ENCODE assay signal across 8 cellular contexts in the genomic region with DNA sequence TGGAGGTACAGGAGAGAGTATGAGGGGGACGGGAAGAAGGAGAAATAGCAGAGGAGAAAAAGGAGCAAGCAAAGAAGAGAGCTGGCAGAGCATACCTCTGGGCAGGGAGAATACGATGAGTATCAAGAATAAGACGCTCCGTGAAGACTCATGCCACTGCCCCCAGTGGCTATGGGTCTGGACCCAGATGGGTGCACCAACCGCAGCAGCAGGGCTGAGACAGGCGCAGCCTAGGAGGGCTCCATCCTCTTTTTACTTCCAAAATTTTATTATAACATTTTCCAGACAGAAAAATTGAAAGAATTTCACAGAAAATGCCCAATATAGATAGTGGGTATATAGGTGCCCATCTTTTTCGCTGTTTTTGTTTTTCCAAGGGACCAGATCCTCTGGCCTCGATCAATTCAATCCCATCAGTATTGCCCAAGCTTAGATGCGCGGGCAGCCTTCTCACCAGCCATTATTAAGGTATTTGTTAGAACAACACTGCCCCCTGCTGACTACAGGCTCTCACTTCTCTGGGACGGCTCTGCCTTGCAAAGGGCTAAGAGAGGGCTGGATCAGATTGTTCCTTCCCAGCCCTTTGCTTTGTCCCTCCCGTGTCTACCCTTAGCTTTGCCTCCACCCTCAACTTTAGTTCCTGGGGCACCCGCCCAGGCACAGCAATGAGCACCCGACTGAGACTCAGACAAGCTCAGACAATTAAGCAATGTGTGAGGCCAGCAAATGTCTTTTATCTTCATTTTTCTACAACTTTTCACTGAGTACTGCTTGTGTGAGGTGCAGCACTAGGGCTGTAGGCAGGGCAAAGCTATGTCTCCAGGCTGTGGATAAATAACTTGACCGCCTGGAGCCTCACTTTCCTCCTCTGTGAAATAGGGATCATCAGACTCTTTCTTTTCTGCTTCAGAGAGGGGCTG.
DNase-seq lines count a peak whose midpoint lies in the region; ATAC-seq lines count a peak whose summit lies in the region.

No MANE protein-coding gene starts in this region.

- DNase-seq in C1 segment of cervical spinal cord (lab: John Stamatoyannopoulos, UW) = peak in 12 of 14 donors; percentile 16 to 75 (median 51)
- peak; percentile 87 for DNase-seq in NCI-H510A treated with DMSO at 0.1 percent for 48 hours (lab: John Stamatoyannopoulos, UW)
- DNase-seq in activated CD4-positive, alpha-beta T cell treated with anti-CD3 and anti-CD28 coated beads, Interleukin-2, amount 50 U/mL, for 1 hour = peak; percentile 69
- peak; percentile 66 for DNase-seq in effector CD4-positive, alpha-beta T cell
- DNase-seq in medulla oblongata (ENCODE audit: extremely low spot score) = peak; percentile 95
- DNase-seq in stimulated activated CD8-positive, alpha-beta memory T cell treated with anti-CD3 and anti-CD28 coated beads, Interleukin-15, amount 100 ng/mL, for 24 hours (ENCODE audit: low read depth) = peak; percentile 41

- peak; percentile 94 for ATAC-seq in GM19328 (IDR thresholded peaks at IDR 0.05; ENCODE audit: unreplicated experiment)
- ATAC-seq in HG03432 (IDR thresholded peaks at IDR 0.05; ENCODE audit: unreplicated experiment) = peak; percentile 92

Comparison
In these comparisons a context has a peak if more than half of its experiments do, and no peak if none do; other contexts are left out.
1. Peak in every context shown above with its lines: DNase-seq and ATAC-seq.
2. DNase-seq: peak in every context shown above with its lines; median percentile 95 in medulla oblongata; 87 in NCI-H510A treated with DMSO at 0.1 percent for 48 hours; 69 in activated CD4-positive, alpha-beta T cell treated with anti-CD3 and anti-CD28 coated beads, Interleukin-2, amount 50 U/mL, for 1 hour; 66 in effector CD4-positive, alpha-beta T cell; 51 in C1 segment of cervical spinal cord; 41 in stimulated activated CD8-positive, alpha-beta memory T cell treated with anti-CD3 and anti-CD28 coated beads, Interleukin-15, amount 100 ng/mL, for 24 hours.